In genomic region chr16:86881118-86881510, GRCh38 we compare ENCODE assay signal across 17 cellular contexts.
DNase-seq lines count a peak whose midpoint lies in the region; ATAC-seq and TF ChIP-seq lines count a peak whose summit lies in the region.
"Had no signal": no experiment of that assay in that cellular context is flagged by ENCODE, and none has a peak within 500 bp of the region (broad histone marks: within the 10 kb centered on the region; RNA-seq: fewer than 3 reads in every experiment).

No MANE protein-coding gene starts in this region.

- intact Hi-C loops in IMR-90 (cut with micrococcal nuclease): no loop called here

- H2AK9ac ChIP-seq in IMR-90 (replicated peaks; ENCODE audit: low read depth, low read length, poor library complexity): peak overlapping the region; percentile 26

- H3K23ac ChIP-seq in IMR-90 (ENCODE audit: low read depth, low read length) (no peak overlapping the region), neuronal stem cell (ENCODE audit: low read depth, low read length, poor library complexity) (no peak overlapping the region)

- H3K36me3 ChIP-seq in IMR-90 (ENCODE audit: control insufficient read depth, insufficient read depth, low read length) (no peaks in the 10 kb centered on the region), neuronal stem cell (replicated peaks in 1 of 2; ENCODE audit: control insufficient read depth in 2 of 2, insufficient read depth in 2 of 2, low read length in 2 of 2) (no peaks in the 10 kb centered on the region)
- H3K36me3 ChIP-seq: BLaER1 treated with 17β-estradiol and CSF1 and Interleukin-3, amounts not matched to agents 10 nM and 100 nM had no signal

- in situ Hi-C loops in IMR-90 (cut with MboI; ENCODE audit: low sequenced_read_pairs): no loop called here

- no peak overlapping the region for H3K27ac Mint-ChIP-seq in chondrocyte (ENCODE audit: unreplicated experiment)
- H3K27ac Mint-ChIP-seq: B cell; CD4-positive, alpha-beta T cell; CD8-positive, alpha-beta T cell had no signal

- H2BK5ac ChIP-seq in IMR-90 (ENCODE audit: low read depth, low read length, poor library complexity, severe bottlenecking) (no peak overlapping the region), neuronal stem cell (ENCODE audit: low read length) (no peak overlapping the region)

- no TSS peak for BruUV-seq in IMR-90 (replicated peaks; lab: Mats Ljungman, UMichigan)

- no peak overlapping the region for H3K4me3 ChIP-seq in IMR-90 (ENCODE audit: insufficient read depth, low read depth, low read length)
- no peak overlapping the region for H3K4me3 ChIP-seq in neuronal stem cell (ENCODE audit: low read length in 2 of 2)
- H3K4me3 ChIP-seq: A549; BLaER1 treated with 17β-estradiol and CSF1 and Interleukin-3, amounts not matched to agents 10 nM and 100 nM had no signal

- no peak overlapping the region for H3K27ac ChIP-seq in IMR-90 (ENCODE audit: insufficient read depth, low read length)
- H3K27ac ChIP-seq in neuronal stem cell (replicated peaks; ENCODE audit: low read length): no peak overlapping the region
- H3K27ac ChIP-seq: 22Rv1; A549; BLaER1 treated with 17β-estradiol and CSF1 and Interleukin-3, amounts not matched to agents 10 nM and 100 nM; C4-2B had no signal

- H4K8ac ChIP-seq in IMR-90 (ENCODE audit: low read depth in 2 of 2, low read length in 2 of 2) (no peak overlapping the region), neuronal stem cell (ENCODE audit: low read depth, low read length) (no peak overlapping the region)

- H3K14ac ChIP-seq in IMR-90 (replicated peaks; ENCODE audit: low read depth, low read length): no peak overlapping the region
- H3K14ac ChIP-seq in neuronal stem cell (ENCODE audit: low read length): no peak overlapping the region

- H3K9me3 ChIP-seq in IMR-90 (ENCODE audit: control insufficient read depth, insufficient read depth, low read length) (no peaks in the 10 kb centered on the region), neuronal stem cell (replicated peaks in 1 of 2; ENCODE audit: control insufficient read depth in 2 of 2, insufficient read depth in 1 of 2, low read depth in 1 of 2, low read length in 2 of 2) (no peaks in the 10 kb centered on the region)
- H3K9me3 ChIP-seq: A549, Caco-2 had no signal

- H3K18ac ChIP-seq in IMR-90 (ENCODE audit: low read depth, low read length): no peak overlapping the region
- peak overlapping the region; percentile 25 for H3K18ac ChIP-seq in neuronal stem cell (ENCODE audit: low read length)

- H3K79me1 ChIP-seq in IMR-90 (ENCODE audit: low read depth in 1 of 2, low read length in 2 of 2) (no peaks in the 10 kb centered on the region), neuronal stem cell (ENCODE audit: low read depth, low read length) (no peaks in the 10 kb centered on the region)

- no peak overlapping the region for H3K56ac ChIP-seq in IMR-90 (ENCODE audit: extremely low read depth, insufficient read depth, low read length)

- H3K4ac ChIP-seq in IMR-90 (ENCODE audit: low read depth, low read length): peak overlapping the region; percentile 24
- H3K4ac ChIP-seq in neuronal stem cell (ENCODE audit: low read length): peak overlapping the region; percentile 42

- no peaks in the 10 kb centered on the region for H4K20me1 ChIP-seq in IMR-90 (ENCODE audit: insufficient read depth, low read length)
- H4K20me1 ChIP-seq: BLaER1 treated with 17β-estradiol and CSF1 and Interleukin-3, amounts not matched to agents 10 nM and 100 nM had no signal

- H3K9me1 ChIP-seq in IMR-90 (ENCODE audit: insufficient read depth, low read length): no peaks in the 10 kb centered on the region

- peaks cover 5% of the 10 kb centered on the region for H3K4me1 ChIP-seq in IMR-90 (ENCODE audit: control insufficient read depth, insufficient read depth, low read length)
- peaks cover 0 to 17% of the 10 kb centered on the region in 2 donors for H3K4me1 ChIP-seq in neuronal stem cell (ENCODE audit: control insufficient read depth in 2 of 2, insufficient read depth in 1 of 2, low read depth in 1 of 2, low read length in 2 of 2)
- H3K4me1 ChIP-seq: Caco-2 had no signal

- no peak overlapping the region for H3K4me3 Mint-ChIP-seq in chondrocyte (ENCODE audit: unreplicated experiment)
- H3K4me3 Mint-ChIP-seq: B cell; CD4-positive, alpha-beta T cell; CD8-positive, alpha-beta T cell had no signal

- H3K27me3 ChIP-seq in IMR-90 (ENCODE audit: control insufficient read depth, insufficient read depth, low read length): peaks cover 10% of the 10 kb centered on the region
- peaks cover 0 to 29% (median 0%) of the 10 kb centered on the region in 3 experiments for H3K27me3 ChIP-seq in neuronal stem cell (ENCODE audit: control insufficient read depth in 3 of 3, insufficient read depth in 3 of 3, low read depth in 1 of 3, low read length in 3 of 3)

- TF ChIP-seq RAD21 in IMR-90 (IDR thresholded peaks at IDR 0.05; ENCODE audit: low read length): no peak

- H3K4me1 Mint-ChIP-seq in chondrocyte (ENCODE audit: low read depth): peaks cover 30% of the 10 kb centered on the region
- H3K4me1 Mint-ChIP-seq: B cell had no signal

- H2AFZ ChIP-seq in IMR-90 (replicated peaks; ENCODE audit: low read length, poor library complexity) (no peak overlapping the region), neuronal stem cell (ENCODE audit: low read length) (no peak overlapping the region)

- H4K5ac ChIP-seq in IMR-90 (ENCODE audit: low read depth, low read length): no peak overlapping the region

- H4K91ac ChIP-seq in IMR-90 (ENCODE audit: insufficient read depth, low read depth, low read length) (no peak overlapping the region), neuronal stem cell (ENCODE audit: low read depth, low read length, poor library complexity) (no peak overlapping the region)

- CTCF ChIA-PET in IMR-90 (lab: Yijun Ruan, JAX): no interaction called here

- no peak overlapping the region for H2BK12ac ChIP-seq in neuronal stem cell (ENCODE audit: low read length)

- no peak overlapping the region for H3K9ac ChIP-seq in IMR-90 (ENCODE audit: low read depth, low read length)
- no peak overlapping the region for H3K9ac ChIP-seq in neuronal stem cell (ENCODE audit: low read depth, low read length, poor library complexity)
- H3K9ac ChIP-seq: BLaER1 treated with 17β-estradiol and CSF1 and Interleukin-3, amounts not matched to agents 10 nM and 100 nM had no signal

- H2BK15ac ChIP-seq in IMR-90 (ENCODE audit: low read depth, low read length) (peak overlapping the region; percentile 52; the same call in 1 of the 3 replicates), neuronal stem cell (ENCODE audit: low read length) (no peak overlapping the region)

- H2AK5ac ChIP-seq in IMR-90 (ENCODE audit: low read depth, low read length) (no peak overlapping the region), neuronal stem cell (ENCODE audit: low read depth, low read length) (peak overlapping the region; percentile 14)

- peaks cover 8% of the 10 kb centered on the region for H3K27me3 Mint-ChIP-seq in chondrocyte (ENCODE audit: low read depth)

- H2BK20ac ChIP-seq in IMR-90 (ENCODE audit: low read depth, low read length): no peak overlapping the region

- no peaks in the 10 kb centered on the region for H3K9me3 Mint-ChIP-seq in chondrocyte (ENCODE audit: low read depth)
- H3K9me3 Mint-ChIP-seq: CD4-positive, alpha-beta T cell; CD8-positive, alpha-beta T cell had no signal

- dilution Hi-C loops in IMR-90 (cut with HindIII; ENCODE audit: low sequenced_read_pairs, unreplicated experiment): no loop called here

- no peak for TF ChIP-seq POLR2A in IMR-90 (IDR thresholded peaks at IDR 0.05; ENCODE audit: low read depth, low read length)

- POLR2A ChIA-PET in IMR-90 (lab: Charles Lee; ENCODE audit: unreplicated experiment): no interaction called here

- peaks cover 3% of the 10 kb centered on the region for H3K36me3 Mint-ChIP-seq in chondrocyte (ENCODE audit: low read depth)
- H3K36me3 Mint-ChIP-seq: CD8-positive, alpha-beta T cell had no signal

- no peak for DNase-seq in IMR-90
- peak; percentile 27 for DNase-seq in chondrocyte (ENCODE audit: low spot score)
- no peak for DNase-seq in neuronal stem cell (ENCODE audit: low spot score)
- DNase-seq in foreskin melanocyte: no peak
- no peak for DNase-seq in cerebellar nuclear complex (lab: John Stamatoyannopoulos, UW)
- DNase-seq: AML-193; Caco-2; Calu3; CD4-positive, alpha-beta T cell; CD8-positive, alpha-beta T cell; DMS79 treated with DMSO at 0.1 percent for 48 hours; GF-D8 had no signal

- TF ChIP-seq CTCF in IMR-90 (conservative IDR thresholded peaks at IDR 0.05; ENCODE audit: low read depth, low read length) (no peak), chondrocyte (IDR thresholded peaks at IDR 0.05) (no peak)

- H3K4me2 ChIP-seq in IMR-90 (ENCODE audit: low read depth, low read length): no peak overlapping the region
- H3K4me2 ChIP-seq in neuronal stem cell (ENCODE audit: insufficient read depth, low read length, poor library complexity, severe bottlenecking): no peak overlapping the region
- H3K4me2 ChIP-seq: A549; BLaER1 treated with 17β-estradiol and CSF1 and Interleukin-3, amounts not matched to agents 10 nM and 100 nM had no signal

- no peak for ATAC-seq in IMR-90 (ENCODE audit: low read depth)
- ATAC-seq: A549; CD8-positive, alpha-beta T cell had no signal

- H2BK120ac ChIP-seq in IMR-90 (ENCODE audit: low read depth, low read length) (0 out of 2 replicates have a peak overlapping the region, but pooled peaks have one; percentile 9), neuronal stem cell (ENCODE audit: low read depth, low read length) (no peak overlapping the region)

- 84% methylated on average over 6 of the region's 12 CpGs; no CpG with 5 or more reads in 1 of the 2 experiments for WGBS in IMR-90 (ENCODE audit: extremely low coverage in 2 of 2, insufficient read length in 1 of 2), 2 experiments
- WGBS in neuronal stem cell (ENCODE audit: extremely low coverage in 2 of 2, insufficient read length in 2 of 2, insufficient replicate concordance in 1 of 2), 2 donors: no CpG with 5 or more reads among the region's 12 CpGs

TF ChIP-seq in IMR-90, 13 proteins besides CTCF, POLR2A, EP300 and RAD21 (continues in another document):
- TF ChIP-seq FOS (IDR thresholded peaks at IDR 0.05; ENCODE audit: low read depth, low read length) (no peak), NFE2L2 (IDR thresholded peaks at IDR 0.05; ENCODE audit: low read depth, low read length) (no peak), MAZ (IDR thresholded peaks at IDR 0.05; ENCODE audit: borderline replicate concordance, low read depth, low read length) (no peak), RFX5 (IDR thresholded peaks at IDR 0.05; ENCODE audit: low read depth, low read length) (no peak), SMC3 (IDR thresholded peaks at IDR 0.05; ENCODE audit: low read depth, low read length) (no peak), RCOR1 (IDR thresholded peaks at IDR 0.05; ENCODE audit: insufficient replicate concordance, low read length) (no peak)
- TF ChIP-seq, protein P1, sequence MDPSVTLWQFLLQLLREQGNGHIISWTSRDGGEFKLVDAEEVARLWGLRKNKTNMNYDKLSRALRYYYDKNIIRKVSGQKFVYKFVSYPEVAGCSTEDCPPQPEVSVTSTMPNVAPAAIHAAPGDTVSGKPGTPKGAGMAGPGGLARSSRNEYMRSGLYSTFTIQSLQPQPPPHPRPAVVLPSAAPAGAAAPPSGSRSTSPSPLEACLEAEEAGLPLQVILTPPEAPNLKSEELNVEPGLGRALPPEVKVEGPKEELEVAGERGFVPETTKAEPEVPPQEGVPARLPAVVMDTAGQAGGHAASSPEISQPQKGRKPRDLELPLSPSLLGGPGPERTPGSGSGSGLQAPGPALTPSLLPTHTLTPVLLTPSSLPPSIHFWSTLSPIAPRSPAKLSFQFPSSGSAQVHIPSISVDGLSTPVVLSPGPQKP (IDR thresholded peaks at IDR 0.05; ENCODE audit: borderline replicate concordance, low read depth, low read length): no peak
